9 cellular contexts compared by ENCODE assay signal in the genomic region with DNA sequence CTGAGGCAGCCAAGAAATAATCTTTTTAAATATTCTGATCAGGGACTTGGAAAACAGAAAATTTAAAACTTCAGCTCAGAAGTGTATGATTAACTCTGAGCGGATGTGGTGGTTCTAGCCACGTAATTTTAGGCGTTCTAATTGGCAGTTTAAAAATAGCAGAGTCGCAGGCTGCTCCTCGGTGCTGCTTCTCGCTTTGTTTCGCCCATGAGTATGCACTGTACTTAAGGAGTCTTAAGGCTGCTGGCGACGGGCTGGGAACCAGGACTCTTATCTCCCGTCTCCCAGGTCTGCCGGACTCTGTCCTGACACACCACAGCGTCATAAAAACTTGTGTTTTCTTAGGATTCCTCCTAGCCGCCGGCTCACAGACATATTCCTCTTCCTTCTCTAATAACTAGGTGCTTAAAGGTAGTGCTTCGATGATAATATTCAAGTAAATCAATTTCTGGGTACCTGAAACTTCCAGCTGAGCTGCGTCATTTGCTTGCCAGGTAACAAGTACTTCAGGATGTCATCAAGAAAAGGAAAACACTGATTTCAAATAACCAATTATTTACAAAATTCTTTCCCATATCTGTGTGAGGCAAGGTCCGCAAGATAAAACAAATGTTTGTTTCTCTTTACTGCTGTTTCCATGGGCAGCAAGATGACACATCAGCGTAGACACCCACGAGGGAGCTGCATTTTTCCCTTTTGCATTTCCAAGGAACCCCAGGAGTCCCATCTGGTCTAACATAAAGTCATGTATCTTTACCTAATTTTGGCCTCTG.
DNase-seq lines count a peak whose midpoint lies in the region; ATAC-seq, FAIRE-seq and TF ChIP-seq lines count a peak whose summit lies in the region.
"Had no signal": no experiment of that assay in that cellular context is flagged by ENCODE, and none has a peak within 500 bp of the region (broad histone marks: within the 10 kb centered on the region; RNA-seq: fewer than 3 reads in every experiment).

No MANE protein-coding gene starts in this region.

- intact Hi-C loops in colonic mucosa (cut with DNase I) (no loop called here), mucosa of descending colon (cut with DNase I, micrococcal nuclease) (no loop called here), vagina (cut with DNase I) (no loop called here)

- H3K27me3 ChIP-seq in colonic mucosa (no peaks in the 10 kb centered on the region), vagina (no peaks in the 10 kb centered on the region)

- H3K27ac ChIP-seq in colonic mucosa (peak overlapping the region; percentile 3), vagina (peak overlapping the region; percentile 49)
- H3K27ac ChIP-seq: epithelial cell of prostate had no signal

- H3K9me3 ChIP-seq in colonic mucosa: no peaks in the 10 kb centered on the region
- H3K9me3 ChIP-seq in mucosa of descending colon: no peaks in the 10 kb centered on the region
- H3K9me3 ChIP-seq in vagina: no peaks in the 10 kb centered on the region

- ATAC-seq in HG02943 (IDR thresholded peaks at IDR 0.05; ENCODE audit: low read depth, unreplicated experiment) (peak; percentile 88), mucosa of descending colon (peak; percentile 94)

- no peak for FAIRE-seq in RCC 7860 (lab: Jason Lieb, UNC)

- no peak for TF ChIP-seq CTCF in colonic mucosa (IDR thresholded peaks at IDR 0.05)
- TF ChIP-seq CTCF in mucosa of descending colon (IDR thresholded peaks at IDR 0.05): no peak
- no peak for TF ChIP-seq CTCF in vagina (IDR thresholded peaks at IDR 0.05)

- H3K4me3 ChIP-seq in colonic mucosa (no peak overlapping the region), mucosa of descending colon (no peak overlapping the region), vagina (peak overlapping the region; percentile 25 to 28)

- DNase-seq in activated T-cell treated with anti-CD3 and anti-CD28 coated beads for 48 hours (ENCODE audit: low read depth): peak; percentile 7
- no peak for DNase-seq in activated T-cell treated with anti-CD3 and anti-CD28 coated beads, Interleukin-2, amount 50 U/mL, for 1 hour
- DNase-seq in RCC 7860 (ENCODE audit: low spot score): peak; percentile 21
- DNase-seq in colonic mucosa: peak; percentile 64
- peak; percentile 64 to 72 (median 70) for DNase-seq in mucosa of descending colon
- no peak for DNase-seq in vagina (ENCODE audit: extremely low spot score in 2 of 2)
- DNase-seq in NCI-H2196 treated with DMSO at 0.1 percent for 48 hours (lab: John Stamatoyannopoulos, UW; ENCODE audit: unreplicated experiment): no peak

- no peak for TF ChIP-seq POLR2A in vagina (IDR thresholded peaks at IDR 0.05)

- peak overlapping the region in 1 of 2 donors; percentile 36 for H3K9ac ChIP-seq in colonic mucosa (ENCODE audit: low read depth in 2 of 2, low read length in 2 of 2)

- H3K4me1 ChIP-seq in colonic mucosa: peaks cover 3% of the 10 kb centered on the region
- H3K4me1 ChIP-seq in mucosa of descending colon (ENCODE audit: low read depth): peaks cover 12% of the 10 kb centered on the region
- no peaks in the 10 kb centered on the region for H3K4me1 ChIP-seq in vagina

- H3K36me3 ChIP-seq in colonic mucosa: no peaks in the 10 kb centered on the region
- H3K36me3 ChIP-seq in mucosa of descending colon (ENCODE audit: low read depth): no peaks in the 10 kb centered on the region
- H3K36me3 ChIP-seq in vagina: no peaks in the 10 kb centered on the region

Comparison
In these comparisons a context has a peak if more than half of its experiments do, and no peak if none do; other contexts are left out.
1. DNase-seq: peak in activated T-cell treated with anti-CD3 and anti-CD28 coated beads for 48 hours (single experiment), RCC 7860 (single experiment), colonic mucosa (single experiment) and mucosa of descending colon (3 of 3); none in activated T-cell treated with anti-CD3 and anti-CD28 coated beads, Interleukin-2, amount 50 U/mL, for 1 hour (single experiment), vagina (0 of 2) and NCI-H2196 treated with DMSO at 0.1 percent for 48 hours (single experiment).
2. H3K4me3 ChIP-seq: peak in vagina (2 of 2); none in colonic mucosa (single experiment) and mucosa of descending colon (single experiment).